9 cellular contexts compared by ENCODE assay signal in genomic region chr10:44966129-44966815, GRCh38. TPM values are rescaled to one million over a fixed set of nuclear protein-coding genes. Genes with fewer than 3 reads are reported as not detected.
DNase-seq lines count a peak whose midpoint lies in the region; ATAC-seq, FAIRE-seq and TF ChIP-seq lines count a peak whose summit lies in the region.
"Had no signal": no experiment of that assay in that cellular context is flagged by ENCODE, and none has a peak within 500 bp of the region (broad histone marks: within the 10 kb centered on the region; RNA-seq: fewer than 3 reads in every experiment).

No MANE protein-coding gene starts in this region.

- no peak for FAIRE-seq in A549 (lab: Jason Lieb, UNC)

- no peak for TF ChIP-seq RAD21 in A549 (conservative IDR thresholded peaks at IDR 0.05 in 1 of 2, IDR thresholded peaks at IDR 0.05 in 1 of 2)

- H3K27ac Mint-ChIP-seq in T-helper 2 cell treated with Interferon-gamma antibody and Interleukin-4, amounts not matched to agents 5 μg/mL and 100 μg/mL, for 36 hours = no peak overlapping the region

- H3K36me3 ChIP-seq in Loucy (ENCODE audit: insufficient read depth, low read length) = no peaks in the 10 kb centered on the region
- H3K36me3 ChIP-seq in left lung = peaks cover 0 to 17% of the 10 kb centered on the region in 2 donors

- H3K27ac ChIP-seq in A549 (no peak overlapping the region; a peak in 1 of 6 replicates), left lung (peak overlapping the region; percentile 68 to 86)

- POLR2A ChIA-PET in A549 (lab: Yijun Ruan, JAX) = interaction anchor here (1.9 kb wide), 1 partner anchor 13 kb away, joined by 6 read pairs; the partner anchor contains the start of gene DEPP1

- CTCF ChIA-PET in A549 (lab: Yijun Ruan, JAX) = interaction anchor here (0.9 to 5.3 kb wide), 9 partner anchors 8 to 37 kb away, joined by 3 to 29 read pairs (median 4); partner anchors contain the start of gene DEPP1

- peak overlapping the region; percentile 54 for H2AFZ ChIP-seq in Loucy (ENCODE audit: low read length)

- peaks cover 25% of the 10 kb centered on the region for H3K4me1 Mint-ChIP-seq in T-helper 2 cell treated with Interferon-gamma antibody and Interleukin-4, amounts not matched to agents 5 μg/mL and 100 μg/mL, for 36 hours (ENCODE audit: low read depth)

- H3K27me3 Mint-ChIP-seq in T-helper 2 cell treated with Interferon-gamma antibody and Interleukin-4, amounts not matched to agents 5 μg/mL and 100 μg/mL, for 36 hours (ENCODE audit: low read depth) = no peaks in the 10 kb centered on the region

- H3K9ac ChIP-seq in Loucy (ENCODE audit: low read depth, low read length, poor library complexity, severe bottlenecking) = no peak overlapping the region

- H3K9me3 ChIP-seq in A549 (no peaks in the 10 kb centered on the region), Loucy (ENCODE audit: insufficient read depth, low read depth, low read length) (no peaks in the 10 kb centered on the region), left lung (no peaks in the 10 kb centered on the region)

- H3K4me1 ChIP-seq in A549 = peaks cover 7% of the 10 kb centered on the region; the same call in 2 of the 3 replicates
- peaks cover 62% of the 10 kb centered on the region for H3K4me1 ChIP-seq in Loucy (ENCODE audit: insufficient read depth, low read length, poor library complexity, severe bottlenecking)
- peaks cover 51 to 92% of the 10 kb centered on the region in 2 donors for H3K4me1 ChIP-seq in left lung

- peak overlapping the region; percentile 6; the same call in 1 of the 3 replicates for H3K4me2 ChIP-seq in A549
- peak overlapping the region; percentile 9 for H3K4me2 ChIP-seq in Loucy (ENCODE audit: low read depth, low read length, poor library complexity, severe bottlenecking)

- no peaks in the 10 kb centered on the region for H3K9me2 ChIP-seq in Loucy (replicated peaks; ENCODE audit: low read depth, low read length)

- intact Hi-C loops in left lung (cut with DNase I) = no loop called here

- no peak for TF ChIP-seq CTCF in A549 (IDR thresholded peaks at IDR 0.05)
- TF ChIP-seq CTCF in Loucy (conservative IDR thresholded peaks at IDR 0.05; ENCODE audit: low read length) = no peak
- TF ChIP-seq CTCF in left lung (IDR thresholded peaks at IDR 0.05) = no peak

- no peak overlapping the region for H3K4me3 ChIP-seq in A549
- H3K4me3 ChIP-seq in Loucy (ENCODE audit: low read length, poor library complexity, severe bottlenecking) = no peak overlapping the region
- no peak overlapping the region for H3K4me3 ChIP-seq in left lung

- no peak overlapping the region for H3K4me3 Mint-ChIP-seq in T-helper 2 cell treated with Interferon-gamma antibody and Interleukin-4, amounts not matched to agents 5 μg/mL and 100 μg/mL, for 36 hours

- no peaks in the 10 kb centered on the region for H3K36me3 Mint-ChIP-seq in T-helper 2 cell treated with Interferon-gamma antibody and Interleukin-4, amounts not matched to agents 5 μg/mL and 100 μg/mL, for 36 hours (ENCODE audit: low read depth)

- 54% methylated on average over 8 of the region's 8 CpGs for WGBS in A549 (ENCODE audit: missing lambda C conversion rate)

- no peaks in the 10 kb centered on the region for H3K79me2 ChIP-seq in Loucy (ENCODE audit: insufficient read depth, low read length)

- H3K27me3 ChIP-seq in Loucy (ENCODE audit: insufficient read depth, low read length, poor library complexity, severe bottlenecking) = no peaks in the 10 kb centered on the region
- no peaks in the 10 kb centered on the region for H3K27me3 ChIP-seq in left lung

- no peaks in the 10 kb centered on the region for H3F3A ChIP-seq in Loucy (ENCODE audit: low read depth)

- H4K20me1 ChIP-seq in Loucy (ENCODE audit: insufficient read depth, low read length, poor library complexity, severe bottlenecking) = no peaks in the 10 kb centered on the region

- H3K9me3 Mint-ChIP-seq in T-helper 2 cell treated with Interferon-gamma antibody and Interleukin-4, amounts not matched to agents 5 μg/mL and 100 μg/mL, for 36 hours = no peaks in the 10 kb centered on the region

- TF ChIP-seq POLR2A in A549 (IDR thresholded peaks at IDR 0.05; ENCODE audit: low read length) = no peak

- DNase-seq in A549 (ENCODE audit: low read depth in 1 of 2, low spot score in 1 of 2) (no peak), left lung (no peak), hypothalamus (lab: John Stamatoyannopoulos, UW) (no peak)
- no peak for DNase-seq in T-helper 2 cell treated with Interferon-gamma antibody and Interleukin-4, amounts not matched to agents 5 μg/mL and 100 μg/mL, for 36 hours (ENCODE audit: low spot score)
- no peak for DNase-seq in activated CD4-positive, alpha-beta T cell treated with anti-CD3 and anti-CD28 coated beads for 48 hours
- DNase-seq in central memory CD4-positive, alpha-beta T cell = no peak

- no peak for ATAC-seq in A549
- ATAC-seq in GM19463 (IDR thresholded peaks at IDR 0.05; ENCODE audit: unreplicated experiment) = peak; percentile 34
- peak; percentile 3 for ATAC-seq in left lung

- TF ChIP-seq EP300 in A549 (IDR thresholded peaks at IDR 0.05) = no peak

TF ChIP-seq in A549, 52 proteins besides CTCF, POLR2A, EP300 and RAD21:
- no peak for TF ChIP-seq FOSL2 (IDR thresholded peaks at IDR 0.05)
- TF ChIP-seq FOSL2 (CRISPR knock-in tag; IDR thresholded peaks at IDR 0.05) = no peak
- no peak for TF ChIP-seq RFX5 (IDR thresholded peaks at IDR 0.05)

RNA-seq across cellular contexts. Expression of gene RASSF4, which starts 6.7 kb away (rescaled TPM):
- 2.1 and 2.2 TPM in 2 replicates for polyA plus RNA-seq in A549 (2011; rRNA removed)
- polyA plus RNA-seq in A549 (2012; cell fraction: cytosol; rRNA removed) = 0.99 and 1.2 TPM in 2 replicates
- polyA plus RNA-seq in A549 (2012; cell fraction: nucleus; rRNA removed) = 2.7 and 2.9 TPM in 2 replicates
- polyA plus RNA-seq in A549 (2017; fragmentation: RNase III; extraction: RNeasy Plus Mini Kit Qiagen cat#74134 plus additional on column Dnase treatment) = 1.3 to 2.3 TPM (median 1.9 TPM) in 3 replicates
- 2.3 and 2.9 TPM in 2 replicates for polyA minus RNA-seq in A549 (2011; rRNA and poly(A)+ RNA removed)
- 10 to 100 TPM; 52.2 to 54.7 TPM for total RNA-seq in left lung

RNA-seq across cellular contexts. Expression of gene DEPP1, which starts 12.3 kb away (rescaled TPM):
- polyA plus RNA-seq in A549 (2011; rRNA removed) (0.89 and 0.92 TPM in 2 replicates), A549 (2017; fragmentation: RNase III; extraction: RNeasy Plus Mini Kit Qiagen cat#74134 plus additional on column Dnase treatment) (0.22 to 0.50 TPM (median 0.46 TPM) in 3 replicates)
- 0.37 and 0.71 TPM in 2 replicates for polyA plus RNA-seq in A549 (2012; cell fraction: cytosol; rRNA removed)
- polyA plus RNA-seq in A549 (2012; cell fraction: nucleus; rRNA removed) = 0.51 and 1.2 TPM in 2 replicates
- 1.5 and 2.1 TPM in 2 replicates for polyA minus RNA-seq in A549 (2011; rRNA and poly(A)+ RNA removed)
- 10 to 100 TPM; 25.4 to 33.9 TPM for total RNA-seq in left lung

RNA-seq across cellular contexts. Expression of gene ZNF22, which starts 34.5 kb away (rescaled TPM):
- polyA plus RNA-seq in A549 (2011; rRNA removed) (11.0 and 13.0 TPM in 2 replicates), A549 (2017; fragmentation: RNase III; extraction: RNeasy Plus Mini Kit Qiagen cat#74134 plus additional on column Dnase treatment) (8.5 to 8.7 TPM (median 8.6 TPM) in 3 replicates)
- 2.8 and 2.9 TPM in 2 replicates for polyA plus RNA-seq in A549 (2012; cell fraction: cytosol; rRNA removed)
- polyA plus RNA-seq in A549 (2012; cell fraction: nucleus; rRNA removed) = 0.54 and 1.7 TPM in 2 replicates
- 1.4 and 2.2 TPM in 2 replicates for polyA minus RNA-seq in A549 (2011; rRNA and poly(A)+ RNA removed)
- total RNA-seq in left lung = 10 to 100 TPM; 19.3 to 24.0 TPM

RNA-seq across cellular contexts. Expression of gene TMEM72, which starts 55.1 kb away (rescaled TPM):
- polyA plus RNA-seq in A549 (2011; rRNA removed) (not detected in 2 replicates), A549 (2017; fragmentation: RNase III; extraction: RNeasy Plus Mini Kit Qiagen cat#74134 plus additional on column Dnase treatment) (not detected in 3 replicates)
- not detected in 2 replicates for polyA plus RNA-seq in A549 (2012; cell fraction: cytosol; rRNA removed)
- polyA plus RNA-seq in A549 (2012; cell fraction: nucleus; rRNA removed) = not detected in 2 replicates
- not detected in 2 replicates for polyA minus RNA-seq in A549 (2011; rRNA and poly(A)+ RNA removed)
- total RNA-seq in left lung = under 1 TPM in 1 of 2 donors, not detected in 1; 0.23 TPM
- total RNA-seq: LHCN-M2 had no signal

Comparison
In these comparisons a context has a peak if more than half of its experiments do, and no peak if none do; other contexts are left out.
1. ATAC-seq: peak in GM19463 (single experiment) and left lung (single experiment); none in A549 (0 of 2).
2. H3K27ac ChIP-seq: peak in left lung (2 of 2); none in A549 (0 of 2).